11 cellular contexts compared by ENCODE assay signal in the genomic region with DNA sequence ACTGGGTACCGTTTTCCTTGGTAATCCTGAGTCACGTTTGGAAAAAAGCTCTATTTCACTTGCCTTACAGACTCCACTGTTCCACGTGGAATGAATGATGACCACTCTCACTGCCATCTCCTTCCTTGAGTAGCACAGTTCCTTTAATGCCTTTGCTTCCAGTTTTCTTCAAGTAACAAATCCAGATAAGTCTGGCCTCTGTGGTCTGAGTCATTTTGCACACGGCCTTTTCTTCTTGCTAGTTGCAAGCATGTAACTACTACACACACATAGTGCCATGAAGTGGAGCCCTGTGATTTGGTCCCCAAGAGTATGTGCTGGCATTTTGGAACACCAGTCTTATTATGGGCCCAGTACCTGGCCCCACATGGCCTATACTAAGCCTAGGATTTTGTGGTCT.
DNase-seq lines count a peak whose midpoint lies in the region; ATAC-seq lines count a peak whose summit lies in the region.
"Had no signal": no experiment of that assay in that cellular context is flagged by ENCODE, and none has a peak within 500 bp of the region (broad histone marks: within the 10 kb centered on the region; RNA-seq: fewer than 3 reads in every experiment).

No MANE protein-coding gene starts in this region.

- H3K4me3 Mint-ChIP-seq in activated CD4-positive, alpha-beta memory T cell treated with anti-CD3 and anti-CD28 coated beads for 36 hours: no peak overlapping the region
- H3K4me3 Mint-ChIP-seq in activated CD4-positive, alpha-beta memory T cell treated with anti-CD3 and anti-CD28 coated beads, Interleukin-2, amount 10 ng/mL, durations not matched to agents 7 days and 5 days: no peak overlapping the region

- no peaks in the 10 kb centered on the region for H3K36me3 Mint-ChIP-seq in activated CD4-positive, alpha-beta memory T cell treated with anti-CD3 and anti-CD28 coated beads for 36 hours
- no peaks in the 10 kb centered on the region for H3K36me3 Mint-ChIP-seq in activated CD4-positive, alpha-beta memory T cell treated with anti-CD3 and anti-CD28 coated beads, Interleukin-2, amount 10 ng/mL, durations not matched to agents 7 days and 5 days (ENCODE audit: low read depth)

- no peaks in the 10 kb centered on the region for H3K9me3 Mint-ChIP-seq in activated CD4-positive, alpha-beta memory T cell treated with anti-CD3 and anti-CD28 coated beads for 36 hours
- no peaks in the 10 kb centered on the region for H3K9me3 Mint-ChIP-seq in activated CD4-positive, alpha-beta memory T cell treated with anti-CD3 and anti-CD28 coated beads, Interleukin-2, amount 10 ng/mL, durations not matched to agents 7 days and 5 days

- peaks cover 29% of the 10 kb centered on the region for H3K4me1 Mint-ChIP-seq in activated CD4-positive, alpha-beta memory T cell treated with anti-CD3 and anti-CD28 coated beads for 36 hours (ENCODE audit: low read depth)
- H3K4me1 Mint-ChIP-seq in activated CD4-positive, alpha-beta memory T cell treated with anti-CD3 and anti-CD28 coated beads, Interleukin-2, amount 10 ng/mL, durations not matched to agents 7 days and 5 days: peaks cover 24% of the 10 kb centered on the region

- peak overlapping the region; percentile 77 for H3K27ac Mint-ChIP-seq in activated CD4-positive, alpha-beta memory T cell treated with anti-CD3 and anti-CD28 coated beads for 36 hours
- H3K27ac Mint-ChIP-seq in activated CD4-positive, alpha-beta memory T cell treated with anti-CD3 and anti-CD28 coated beads, Interleukin-2, amount 10 ng/mL, durations not matched to agents 7 days and 5 days: no peak overlapping the region

- POLR2A ChIA-PET in activated CD4-positive, alpha-beta memory T cell treated with anti-CD3 and anti-CD28 coated beads for 36 hours (lab: Charles Lee): no interaction called here
- POLR2A ChIA-PET in activated CD4-positive, alpha-beta memory T cell treated with anti-CD3 and anti-CD28 coated beads, Interleukin-2, amount 10 ng/mL, durations not matched to agents 7 days and 5 days (lab: Charles Lee): no interaction called here

- intact Hi-C loops in activated CD4-positive, alpha-beta memory T cell treated with anti-CD3 and anti-CD28 coated beads for 36 hours (cut with micrococcal nuclease): loop anchor here (10.0 kb wide), 1 partner anchor 1671 kb away; no protein-coding TSS in a partner anchor

- CTCF ChIA-PET in activated CD4-positive, alpha-beta memory T cell treated with anti-CD3 and anti-CD28 coated beads for 36 hours (lab: Charles Lee): interaction anchor here (0.5 to 1.3 kb wide), 2 partner anchors 35 to 505 kb away, joined by 4 to 6 read pairs; no protein-coding TSS in a partner anchor
- CTCF ChIA-PET in activated CD4-positive, alpha-beta memory T cell treated with anti-CD3 and anti-CD28 coated beads, Interleukin-2, amount 10 ng/mL, durations not matched to agents 7 days and 5 days (lab: Charles Lee): no interaction called here

- DNase-seq in activated CD4-positive, alpha-beta memory T cell treated with anti-CD3 and anti-CD28 coated beads for 36 hours: peak; percentile 35
- no peak for DNase-seq in activated CD4-positive, alpha-beta memory T cell treated with anti-CD3 and anti-CD28 coated beads, Interleukin-2, amount 10 ng/mL, durations not matched to agents 7 days and 5 days
- peak; percentile 15 for DNase-seq in amniotic stem cell (lab: John Stamatoyannopoulos, UW)
- peak; percentile 29 for DNase-seq in glomerular visceral epithelial cell (ENCODE audit: extremely low spot score)
- DNase-seq in superior temporal gyrus (ENCODE audit: extremely low spot score): peak; percentile 54
- DNase-seq in NCI-H2107 treated with DMSO at 0.1 percent for 48 hours (lab: John Stamatoyannopoulos, UW; ENCODE audit: unreplicated experiment): no peak
- no peak for DNase-seq in SIG-M5 treated with dmso at 0.1 percent for 504 hours (lab: John Stamatoyannopoulos, UW; ENCODE audit: unreplicated experiment)
- DNase-seq: hypothalamus, RPMI8226 had no signal

- H3K27me3 Mint-ChIP-seq in activated CD4-positive, alpha-beta memory T cell treated with anti-CD3 and anti-CD28 coated beads for 36 hours: peaks cover 2% of the 10 kb centered on the region
- no peaks in the 10 kb centered on the region for H3K27me3 Mint-ChIP-seq in activated CD4-positive, alpha-beta memory T cell treated with anti-CD3 and anti-CD28 coated beads, Interleukin-2, amount 10 ng/mL, durations not matched to agents 7 days and 5 days

- no peak for ATAC-seq in GM21576 (IDR thresholded peaks at IDR 0.05; ENCODE audit: unreplicated experiment)
- ATAC-seq: A549 had no signal

Comparison
In these comparisons a context has a peak if more than half of its experiments do, and no peak if none do; other contexts are left out.
1. DNase-seq: peak in activated CD4-positive, alpha-beta memory T cell treated with anti-CD3 and anti-CD28 coated beads for 36 hours (single experiment), amniotic stem cell (single experiment), glomerular visceral epithelial cell (single experiment) and superior temporal gyrus (single experiment); none in activated CD4-positive, alpha-beta memory T cell treated with anti-CD3 and anti-CD28 coated beads, Interleukin-2, amount 10 ng/mL, durations not matched to agents 7 days and 5 days (single experiment), NCI-H2107 treated with DMSO at 0.1 percent for 48 hours (single experiment) and SIG-M5 treated with dmso at 0.1 percent for 504 hours (single experiment).